ENCODE assay signal across 27 cellular contexts in genomic region chr2:138720035-138720589, GRCh38.
"Had no signal": no experiment of that assay in that cellular context is flagged by ENCODE, and none has a peak within 500 bp of the region (broad histone marks: within the 10 kb centered on the region; RNA-seq: fewer than 3 reads in every experiment).

No MANE protein-coding gene starts in this region.

- ATAC-seq: heart right ventricle; left lobe of liver; natural killer cell; stimulated activated memory B cell treated with anti-CD40 and anti-IgM and Interleukin-4, amounts not matched to agents 10 μg/mL and 1 μg/mL and 100 μg/mL, for 72 hours; stimulated activated naive CD8-positive, alpha-beta T cell treated with anti-CD3 and anti-CD28 coated beads, Interleukin-15, amount 100 ng/mL, for 72 hours had no signal

- H3K4me3 Mint-ChIP-seq: activated naive CD8-positive, alpha-beta T cell; central memory CD8-positive, alpha-beta T cell; dendritic cell treated with granulocyte-macrophage colony-stimulating factor and Interleukin-4, amounts not matched to agents 40 ng/mL and 50 ng/mL, for 4 days; natural killer cell; stimulated activated memory B cell treated with anti-CD40 and anti-IgM and Interleukin-4, amounts not matched to agents 10 μg/mL and 1 μg/mL and 100 μg/mL, for 72 hours; stimulated activated naive CD8-positive, alpha-beta T cell treated with anti-CD3 and anti-CD28 coated beads, Interleukin-15, amount 100 ng/mL, for 72 hours; type B pancreatic cell had no signal

- H3K4me1 Mint-ChIP-seq: central memory CD8-positive, alpha-beta T cell; natural killer cell; stimulated activated naive CD8-positive, alpha-beta T cell treated with anti-CD3 and anti-CD28 coated beads, Interleukin-15, amount 100 ng/mL, for 72 hours had no signal

- H3K9me3 Mint-ChIP-seq: central memory CD8-positive, alpha-beta T cell; dendritic cell treated with granulocyte-macrophage colony-stimulating factor and Interleukin-4, amounts not matched to agents 40 ng/mL and 50 ng/mL, for 4 days; stimulated activated memory B cell treated with anti-CD40 and anti-IgM and Interleukin-4, amounts not matched to agents 10 μg/mL and 1 μg/mL and 100 μg/mL, for 72 hours; stimulated activated naive CD8-positive, alpha-beta T cell treated with anti-CD3 and anti-CD28 coated beads, Interleukin-15, amount 100 ng/mL, for 72 hours; type B pancreatic cell had no signal

- DNase-seq: activated CD4-positive, alpha-beta T cell treated with anti-CD3 and anti-CD28 coated beads for 4 hours; activated CD4-positive, alpha-beta T cell treated with anti-CD3 and anti-CD28 coated beads, Interleukin-2, amount 50 U/mL, for 4 hours; activated effector memory CD4-positive, alpha-beta T cell treated with Interleukin-2 at 50 U/mL for 16 hours; activated naive CD4-positive, alpha-beta T cell treated with Interleukin-2 at 50 U/mL for 16 hours; anterior cingulate cortex; foreskin melanocyte; heart right ventricle; kidney glomerular epithelial cell; lower lobe of right lung; mesendoderm; natural killer cell; ovary; sigmoid colon; small intestine; stimulated activated CD4-positive, alpha-beta T cell treated with anti-CD3 and anti-CD28 coated beads, Interleukin-4, amount 100 ng/mL, for 24 hours; stimulated activated CD8-positive, alpha-beta memory T cell treated with anti-CD3 and anti-CD28 coated beads, Interleukin-4, amount 100 ng/mL, for 48 hours; stimulated activated naive CD8-positive, alpha-beta T cell treated with anti-CD3 and anti-CD28 coated beads, Interleukin-15, amount 100 ng/mL, for 72 hours; substantia nigra had no signal

- H3K27me3 Mint-ChIP-seq: activated naive CD8-positive, alpha-beta T cell; progenitor cell of endocrine pancreas had no signal

- H3K4me3 ChIP-seq: esophagus muscularis mucosa, heart right ventricle, lower lobe of right lung, ovary, sigmoid colon had no signal

- H3K36me3 ChIP-seq: esophagus muscularis mucosa, heart right ventricle, lower lobe of right lung, neutrophil, ovary, sigmoid colon had no signal

- H3K36me3 Mint-ChIP-seq: activated naive CD8-positive, alpha-beta T cell; natural killer cell; stimulated activated memory B cell treated with anti-CD40 and anti-IgM and Interleukin-4, amounts not matched to agents 10 μg/mL and 1 μg/mL and 100 μg/mL, for 72 hours had no signal

- H3K27ac Mint-ChIP-seq: activated naive CD8-positive, alpha-beta T cell; dendritic cell treated with granulocyte-macrophage colony-stimulating factor and Interleukin-4, amounts not matched to agents 40 ng/mL and 50 ng/mL, for 4 days; natural killer cell; progenitor cell of endocrine pancreas; stimulated activated memory B cell treated with anti-CD40 and anti-IgM and Interleukin-4, amounts not matched to agents 10 μg/mL and 1 μg/mL and 100 μg/mL, for 72 hours; type B pancreatic cell had no signal

- H3K27me3 ChIP-seq: heart right ventricle, neutrophil, ovary, sigmoid colon had no signal

- H3K27ac ChIP-seq: esophagus muscularis mucosa, heart right ventricle, lower lobe of right lung, neutrophil, ovary, sigmoid colon had no signal

- H3K4me1 ChIP-seq: esophagus muscularis mucosa, heart right ventricle, lower lobe of right lung, sigmoid colon had no signal

- H3K9me3 ChIP-seq: esophagus muscularis mucosa, heart right ventricle, lower lobe of right lung, neutrophil, ovary, sigmoid colon had no signal
